ENCODE assay signal across 1 cellular context in the genomic region with DNA sequence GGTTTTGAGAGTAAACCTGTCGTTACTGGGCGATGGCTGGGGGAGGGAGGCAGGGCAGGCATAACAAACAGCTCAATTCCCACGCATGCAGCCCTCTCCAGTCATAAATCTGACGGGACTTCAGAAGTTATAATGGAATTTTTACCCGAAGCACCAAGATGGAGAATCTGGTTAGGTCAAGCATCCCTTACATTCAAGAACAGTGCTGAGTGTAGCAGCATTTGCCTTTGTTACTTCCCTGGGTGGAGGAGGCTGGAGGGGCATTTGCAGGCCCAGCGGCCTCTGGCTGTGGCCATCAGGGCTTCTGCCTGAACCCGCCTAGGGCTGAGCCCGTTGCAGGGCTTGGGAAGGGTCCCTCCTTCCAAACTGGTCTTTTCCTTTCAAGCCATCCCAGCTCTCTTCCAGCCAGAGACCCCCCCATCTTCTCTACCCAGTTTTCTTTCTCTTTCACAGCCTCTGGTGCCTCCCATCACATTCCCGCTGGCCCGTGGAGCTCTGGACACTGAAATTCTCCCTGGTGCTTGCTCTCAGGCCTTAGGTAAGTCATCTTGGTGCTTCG.
TF ChIP-seq lines count a peak whose summit lies in the region.

No MANE protein-coding gene starts in this region.

TF ChIP-seq in IMR-90, 13 proteins besides CTCF, POLR2A, EP300 and RAD21 (continued from another document):
- TF ChIP-seq RCOR1 (IDR thresholded peaks at IDR 0.05; ENCODE audit: insufficient replicate concordance, low read length) (no peak), MAZ (IDR thresholded peaks at IDR 0.05; ENCODE audit: borderline replicate concordance, low read depth, low read length) (no peak), CEBPB (IDR thresholded peaks at IDR 0.05; ENCODE audit: low read depth, low read length) (no peak), BHLHE40 (IDR thresholded peaks at IDR 0.05; ENCODE audit: low read depth, low read length) (no peak), RFX5 (IDR thresholded peaks at IDR 0.05; ENCODE audit: low read depth, low read length) (no peak), NFE2L2 (IDR thresholded peaks at IDR 0.05; ENCODE audit: low read depth, low read length) (no peak), FOS (IDR thresholded peaks at IDR 0.05; ENCODE audit: low read depth, low read length) (no peak), MAFK (IDR thresholded peaks at IDR 0.05; ENCODE audit: low read depth, low read length) (no peak), SMC3 (IDR thresholded peaks at IDR 0.05; ENCODE audit: low read depth, low read length) (no peak)
- TF ChIP-seq, protein P1, sequence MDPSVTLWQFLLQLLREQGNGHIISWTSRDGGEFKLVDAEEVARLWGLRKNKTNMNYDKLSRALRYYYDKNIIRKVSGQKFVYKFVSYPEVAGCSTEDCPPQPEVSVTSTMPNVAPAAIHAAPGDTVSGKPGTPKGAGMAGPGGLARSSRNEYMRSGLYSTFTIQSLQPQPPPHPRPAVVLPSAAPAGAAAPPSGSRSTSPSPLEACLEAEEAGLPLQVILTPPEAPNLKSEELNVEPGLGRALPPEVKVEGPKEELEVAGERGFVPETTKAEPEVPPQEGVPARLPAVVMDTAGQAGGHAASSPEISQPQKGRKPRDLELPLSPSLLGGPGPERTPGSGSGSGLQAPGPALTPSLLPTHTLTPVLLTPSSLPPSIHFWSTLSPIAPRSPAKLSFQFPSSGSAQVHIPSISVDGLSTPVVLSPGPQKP (IDR thresholded peaks at IDR 0.05; ENCODE audit: borderline replicate concordance, low read depth, low read length), result no peak
